ENCODE assay signal across 22 cellular contexts in genomic region chr6:42095066-42095465, GRCh38. TPM values are rescaled to one million over a fixed set of nuclear protein-coding genes. Genes with fewer than 3 reads are reported as not detected.
DNase-seq lines count a peak whose midpoint lies in the region; TF ChIP-seq lines count a peak whose summit lies in the region.
"Had no signal": no experiment of that assay in that cellular context is flagged by ENCODE, and none has a peak within 500 bp of the region (broad histone marks: within the 10 kb centered on the region; RNA-seq: fewer than 3 reads in every experiment).

No MANE protein-coding gene starts in this region.

- no peak overlapping the region for H2AFZ ChIP-seq in neuronal stem cell (ENCODE audit: low read length)

- H2BK120ac ChIP-seq in neuronal stem cell (ENCODE audit: low read depth, low read length): no peak overlapping the region

- no peak overlapping the region for H3K4ac ChIP-seq in neuronal stem cell (ENCODE audit: low read length)

- no peak overlapping the region for H2BK12ac ChIP-seq in neuronal stem cell (ENCODE audit: low read length)

- POLR2A ChIA-PET in A673 (lab: Charles Lee; ENCODE audit: low non-redundant PET): no interaction called here

- H3K36me3 ChIP-seq in neuronal stem cell (replicated peaks in 1 of 2; ENCODE audit: control insufficient read depth in 2 of 2, insufficient read depth in 2 of 2, low read length in 2 of 2): no peaks in the 10 kb centered on the region
- no peaks in the 10 kb centered on the region for H3K36me3 ChIP-seq in A673 (ENCODE audit: insufficient read depth, low read length, poor library complexity, severe bottlenecking)

- no peak overlapping the region for H3K4me2 ChIP-seq in neuronal stem cell (ENCODE audit: insufficient read depth, low read length, poor library complexity, severe bottlenecking)

- H4K8ac ChIP-seq in neuronal stem cell (ENCODE audit: low read depth, low read length): no peak overlapping the region

- no peaks in the 10 kb centered on the region for H3K79me1 ChIP-seq in neuronal stem cell (ENCODE audit: low read depth, low read length)

- H3K4me3 ChIP-seq in neuronal stem cell (ENCODE audit: low read length in 2 of 2) (no peak overlapping the region), A673 (ENCODE audit: low read depth, low read length, poor library complexity, severe bottlenecking) (no peak overlapping the region)

- H3K4me1 ChIP-seq in neuronal stem cell (ENCODE audit: control insufficient read depth in 2 of 2, insufficient read depth in 1 of 2, low read depth in 1 of 2, low read length in 2 of 2) (peaks cover 2% of the 10 kb centered on the region in 2 donors), A673 (ENCODE audit: insufficient read depth, low read length, poor library complexity, severe bottlenecking) (no peaks in the 10 kb centered on the region)

- intact Hi-C loops in A673 (cut with micrococcal nuclease; ENCODE audit: unreplicated experiment): no loop called here

- peaks cover 0 to 5% (median 0%) of the 10 kb centered on the region in 3 experiments for H3K27me3 ChIP-seq in neuronal stem cell (ENCODE audit: control insufficient read depth in 3 of 3, insufficient read depth in 3 of 3, low read depth in 1 of 3, low read length in 3 of 3)
- no peaks in the 10 kb centered on the region for H3K27me3 ChIP-seq in A673 (replicated peaks; ENCODE audit: insufficient read depth, low read depth, low read length, poor library complexity)

- DNase-seq in NCI-H146 (lab: John Stamatoyannopoulos, UW) (peak; percentile 69), NCI-H146 treated with DMSO at 0.1 percent for 48 hours (lab: John Stamatoyannopoulos, UW; ENCODE audit: unreplicated experiment) (no peak), NCI-H510A (lab: John Stamatoyannopoulos, UW) (peak; percentile 40), T1000 (lab: John Stamatoyannopoulos, UW) (peak; percentile 7), neuronal stem cell (ENCODE audit: low spot score) (no peak), SHP77 treated with DMSO at 0.1 percent for 48 hours (lab: John Stamatoyannopoulos, UW) (no peak), SIG-M5 treated with dmso at 0.1 percent for 504 hours (lab: John Stamatoyannopoulos, UW; ENCODE audit: unreplicated experiment) (no peak), A673 (ENCODE audit: low spot score) (no peak)
- DNase-seq: DND-41, H7, Kasumi-1, MM.1S, NCI-H1092 treated with DMSO at 0.1 percent for 48 hours, NCI-H1694 treated with DMSO at 0.1 percent for 48 hours, NCI-H2227 treated with DMSO at 0.1 percent for 48 hours, NCI-H524 treated with DMSO at 0.1 percent for 48 hours, OCI-M1, SW 1271 had no signal

- no peak overlapping the region for H2BK5ac ChIP-seq in neuronal stem cell (ENCODE audit: low read length)

- H3K23ac ChIP-seq in neuronal stem cell (ENCODE audit: low read depth, low read length, poor library complexity): no peak overlapping the region

- no peak for TF ChIP-seq CTCF in A673 (conservative IDR thresholded peaks at IDR 0.05; ENCODE audit: low read depth, low read length)

- H2BK15ac ChIP-seq in neuronal stem cell (ENCODE audit: low read length): no peak overlapping the region

- CTCF ChIA-PET in A673 (lab: Charles Lee): no interaction called here

- H4K91ac ChIP-seq in neuronal stem cell (ENCODE audit: low read depth, low read length, poor library complexity): no peak overlapping the region

- peak overlapping the region; percentile 2 for H3K9ac ChIP-seq in neuronal stem cell (ENCODE audit: low read depth, low read length, poor library complexity)

- H3K18ac ChIP-seq in neuronal stem cell (ENCODE audit: low read length): no peak overlapping the region

- H2AK5ac ChIP-seq in neuronal stem cell (ENCODE audit: low read depth, low read length): peak overlapping the region; percentile 6

- no TSS peak for BruUV-seq in A673 (replicated peaks; lab: Mats Ljungman, UMichigan)

- no peak overlapping the region for H3K27ac ChIP-seq in neuronal stem cell (replicated peaks; ENCODE audit: low read length)
- no peak overlapping the region for H3K27ac ChIP-seq in A673 (ENCODE audit: low read depth, low read length, poor library complexity, severe bottlenecking)
- H3K27ac ChIP-seq: 22Rv1 had no signal

- H3K9me3 ChIP-seq in neuronal stem cell (replicated peaks in 1 of 2; ENCODE audit: control insufficient read depth in 2 of 2, insufficient read depth in 1 of 2, low read depth in 1 of 2, low read length in 2 of 2): no peaks in the 10 kb centered on the region
- H3K9me3 ChIP-seq in A673 (ENCODE audit: low read depth, low read length, poor library complexity, severe bottlenecking): no peaks in the 10 kb centered on the region

- H3K14ac ChIP-seq in neuronal stem cell (ENCODE audit: low read length): no peak overlapping the region

RNA-seq across cellular contexts. Expression of gene TAF8, which starts 44.7 kb away (rescaled TPM):
- 30.4 TPM for polyA plus RNA-seq in neuronal stem cell (2013, experiment 1 of 2)
- polyA plus RNA-seq in neuronal stem cell (2013, experiment 2 of 2): 29.3 TPM
- total RNA-seq in A673 (2021): 22.5 and 26.0 TPM in 2 replicates

RNA-seq across cellular contexts. Expression of gene C6orf132, which starts 47.4 kb away (rescaled TPM):
- 0.39 TPM for polyA plus RNA-seq in neuronal stem cell (2013, experiment 1 of 2)
- 0.39 TPM for polyA plus RNA-seq in neuronal stem cell (2013, experiment 2 of 2)
- total RNA-seq in A673 (2021): 0.04 and 0.15 TPM in 2 replicates
- total RNA-seq: SK-MEL-5 had no signal
- polyA plus RNA-seq: CD14-positive monocyte, IgD-negative memory B cell had no signal

Comparison
In these comparisons a context has a peak if more than half of its experiments do, and no peak if none do; other contexts are left out.
1. DNase-seq: peak in NCI-H146 (single experiment), NCI-H510A (single experiment) and T1000 (single experiment); none in NCI-H146 treated with DMSO at 0.1 percent for 48 hours (single experiment), neuronal stem cell (single experiment), SHP77 treated with DMSO at 0.1 percent for 48 hours (single experiment), SIG-M5 treated with dmso at 0.1 percent for 504 hours (single experiment) and A673 (single experiment).